In the genomic region with DNA sequence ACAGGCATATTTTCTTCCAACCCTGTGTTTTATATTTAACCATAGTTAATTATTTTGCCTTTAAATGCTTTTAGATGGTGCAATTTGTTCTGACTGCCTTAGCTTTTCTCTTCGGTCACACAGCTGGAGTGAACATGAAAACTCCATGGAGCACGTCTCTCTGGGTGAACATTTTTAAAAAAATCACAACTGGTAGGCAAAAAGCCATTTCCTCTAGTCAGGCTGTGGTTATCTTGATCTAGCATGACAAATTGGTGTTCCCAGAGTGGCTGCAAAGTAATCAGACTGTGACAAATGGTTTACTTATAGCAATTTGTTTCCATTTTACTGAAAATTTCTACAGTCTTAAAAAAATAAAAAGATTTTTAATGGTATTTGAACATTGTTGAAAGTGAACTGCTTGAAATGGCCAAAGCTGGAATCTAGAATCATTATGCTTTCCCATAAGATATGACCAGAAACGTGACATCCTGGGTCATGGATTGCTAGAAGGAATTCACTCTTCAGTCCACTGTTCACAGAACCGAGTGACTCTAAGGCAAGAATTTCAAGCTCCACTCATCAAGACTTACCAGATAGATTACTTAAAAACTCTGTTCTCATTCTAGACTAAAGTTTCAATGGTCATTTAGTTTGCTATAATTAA, we compare ENCODE assay signal across 23 cellular contexts.
DNase-seq lines count a peak whose midpoint lies in the region; ATAC-seq and TF ChIP-seq lines count a peak whose summit lies in the region.
"Had no signal": no experiment of that assay in that cellular context is flagged by ENCODE, and none has a peak within 500 bp of the region (broad histone marks: within the 10 kb centered on the region; RNA-seq: fewer than 3 reads in every experiment).

No MANE protein-coding gene starts in this region.

- POLR2A ChIA-PET in HEK293 (lab: Yijun Ruan, JAX): no interaction called here

- peaks cover 22% of the 10 kb centered on the region for H3K9me3 Mint-ChIP-seq in nephron progenitor cell

- no peak overlapping the region for H3K4me3 ChIP-seq in HEK293 (ENCODE audit: low read depth, low read length)
- H3K4me3 ChIP-seq in astrocyte of the cerebellum (ENCODE audit: low read depth, low read length): no peak overlapping the region
- H3K4me3 ChIP-seq: A549, K562 had no signal

- H3K27me3 Mint-ChIP-seq in nephron progenitor cell (ENCODE audit: low read depth, poor library complexity): peaks cover 2% of the 10 kb centered on the region
- H3K27me3 Mint-ChIP-seq: CD8-positive, alpha-beta memory T cell had no signal

- no peaks in the 10 kb centered on the region for H3K36me3 ChIP-seq in HEK293 (ENCODE audit: control insufficient read depth in 2 of 2, insufficient read depth in 1 of 2, low read length in 2 of 2)

- H3K9me3 ChIP-seq in HEK293 (ENCODE audit: control insufficient read depth, insufficient read depth, low read depth, low read length): no peaks in the 10 kb centered on the region

- in situ Hi-C loops in astrocyte of the cerebellum (cut with HindIII; ENCODE audit: low sequenced_read_pairs): no loop called here

- H3K27ac Mint-ChIP-seq in nephron progenitor cell: peak overlapping the region; percentile 43
- H3K27ac Mint-ChIP-seq: CD14-positive monocyte; CD8-positive, alpha-beta memory T cell had no signal

- CTCF ChIA-PET in HEK293 (lab: Yijun Ruan, JAX): interaction anchor here (0.6 to 0.8 kb wide), 2 partner anchors 55 to 780 kb away, joined by 3 read pairs; no protein-coding TSS in a partner anchor

- no peak for ATAC-seq in HG03439 (IDR thresholded peaks at IDR 0.05; ENCODE audit: unreplicated experiment)
- ATAC-seq: A549, HCT116, K562 had no signal

- no peak for TF ChIP-seq CTCF in HEK293 (tag by site-specific recombination; IDR thresholded peaks at IDR 0.05)
- TF ChIP-seq CTCF in astrocyte of the cerebellum (IDR thresholded peaks at IDR 0.05; ENCODE audit: low read depth, low read length, missing control alignments): no peak
- TF ChIP-seq CTCF in nephron progenitor cell (IDR thresholded peaks at IDR 0.05): no peak

- peaks cover 9% of the 10 kb centered on the region for H3K4me1 Mint-ChIP-seq in nephron progenitor cell
- H3K4me1 Mint-ChIP-seq: CD14-positive monocyte; CD8-positive, alpha-beta memory T cell had no signal

- H3K4me1 ChIP-seq in HEK293 (ENCODE audit: control insufficient read depth, insufficient read depth, low read length): no peaks in the 10 kb centered on the region
- H3K4me1 ChIP-seq: A549 had no signal

- peaks cover 4% of the 10 kb centered on the region for H3K36me3 Mint-ChIP-seq in nephron progenitor cell (ENCODE audit: low read depth)
- H3K36me3 Mint-ChIP-seq: CD14-positive monocyte; CD8-positive, alpha-beta memory T cell had no signal

- no peak overlapping the region for H3K4me3 Mint-ChIP-seq in nephron progenitor cell
- H3K4me3 Mint-ChIP-seq: CD14-positive monocyte; CD8-positive, alpha-beta memory T cell had no signal

- no peak overlapping the region for H3K27ac ChIP-seq in HEK293 (ENCODE audit: extremely low read depth, low read depth, low read length)
- H3K27ac ChIP-seq: A549 had no signal

- DNase-seq in astrocyte of the cerebellum (ENCODE audit: low read depth) (peak; percentile 2), nephron progenitor cell (no peak), NCI-H2081 (lab: John Stamatoyannopoulos, UW) (no peak), NCI-H82 (lab: John Stamatoyannopoulos, UW) (no peak), NCI-H510A (lab: John Stamatoyannopoulos, UW) (no peak)
- DNase-seq: CD8-positive, alpha-beta memory T cell; DMS 273 treated with DMSO at 0.1 percent for 48 hours; DND-41; Kasumi-1; NCI-H1092 treated with DMSO at 0.1 percent for 48 hours; NCI-H1436; NCI-H187 treated with DMSO at 0.1 percent for 48 hours; NCI-H2107; NCI-H524 treated with DMSO at 0.1 percent for 48 hours; NCI-H774; Right ventricle myocardium superior; RPMI8226 had no signal

TF ChIP-seq in HEK293, 187 proteins besides CTCF, POLR2A, EP300 and RAD21:
- no peak for TF ChIP-seq ZNF223 (tag by site-specific recombination; IDR thresholded peaks at IDR 0.05)
- peak; percentile 11 for TF ChIP-seq SETDB1 (IDR thresholded peaks at IDR 0.05; ENCODE audit: insufficient read length, low read length)
